1 cellular context compared by ENCODE assay signal in genomic region chr1:16211824-16212223, GRCh38.
A peak's percentile ranks its signal among the peaks of the same experiment; 100 is the strongest.
TF ChIP-seq lines count a peak whose summit lies in the region.

No MANE protein-coding gene starts in this region.

TF ChIP-seq in H1, 55 proteins besides CTCF, POLR2A, EP300 and RAD21:
- TF ChIP-seq SRF (IDR thresholded peaks at IDR 0.05; ENCODE audit: low read depth, low read length) (no peak), SAP30 (IDR thresholded peaks at IDR 0.05; ENCODE audit: insufficient read depth, insufficient replicate concordance, low read length) (no peak), JUND (IDR thresholded peaks at IDR 0.05; ENCODE audit: low read length) (no peak), RBBP5 (IDR thresholded peaks at IDR 0.05; ENCODE audit: borderline replicate concordance, low read depth, low read length) (no peak), KDM1A (IDR thresholded peaks at IDR 0.05; ENCODE audit: borderline replicate concordance, low read length) (peak; percentile 77)
- TF ChIP-seq, protein P1, sequence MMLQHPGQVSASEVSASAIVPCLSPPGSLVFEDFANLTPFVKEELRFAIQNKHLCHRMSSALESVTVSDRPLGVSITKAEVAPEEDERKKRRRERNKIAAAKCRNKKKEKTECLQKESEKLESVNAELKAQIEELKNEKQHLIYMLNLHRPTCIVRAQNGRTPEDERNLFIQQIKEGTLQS (IDR thresholded peaks at IDR 0.05; ENCODE audit: insufficient read depth, low read depth, low read length): no peak
